ENCODE assay signal across 10 cellular contexts in genomic region chr10:93461807-93462178, GRCh38. TPM values are rescaled to one million over a fixed set of nuclear protein-coding genes. Genes with fewer than 3 reads are reported as not detected.
DNase-seq lines count a peak whose midpoint lies in the region; ATAC-seq and TF ChIP-seq lines count a peak whose summit lies in the region.
"Had no signal": no experiment of that assay in that cellular context is flagged by ENCODE, and none has a peak within 500 bp of the region (broad histone marks: within the 10 kb centered on the region; RNA-seq: fewer than 3 reads in every experiment).

No MANE protein-coding gene starts in this region.

- no peak for TF ChIP-seq CTCF in choroid plexus epithelial cell (conservative IDR thresholded peaks at IDR 0.05; ENCODE audit: low read depth, low read length)
- no peak for TF ChIP-seq CTCF in osteoblast (IDR thresholded peaks at IDR 0.05; ENCODE audit: extremely low read depth, low read depth, low read length)
- TF ChIP-seq CTCF in glutamatergic neuron (IDR thresholded peaks at IDR 0.05; ENCODE audit: partially characterized antibody, unreplicated experiment) = no peak

- DNase-seq in EH (ENCODE audit: low read depth) (peak; percentile 48), NCI-H2107 treated with DMSO at 0.1 percent for 48 hours (lab: John Stamatoyannopoulos, UW; ENCODE audit: unreplicated experiment) (peak; percentile 90), choroid plexus epithelial cell (ENCODE audit: low read depth) (peak; percentile 76), osteoblast (ENCODE audit: insufficient read length, low spot score, missing footprints) (no peak), glutamatergic neuron (no peak), H7 (no peak)
- no peak for DNase-seq in activated naive CD8-positive, alpha-beta T cell treated with anti-CD3 and anti-CD28 coated beads, Interleukin-2, amount 50 U/mL, for 24 hours
- no peak for DNase-seq in activated CD4-positive, alpha-beta T cell treated with anti-CD3 and anti-CD28 coated beads for 36 hours
- DNase-seq: T-cell had no signal

- H3K4me1 ChIP-seq in osteoblast (ENCODE audit: insufficient read depth, low read length) = peaks cover 87% of the 10 kb centered on the region

- peaks cover 75% of the 10 kb centered on the region for H3K79me2 ChIP-seq in osteoblast (ENCODE audit: insufficient read depth, low read length)

- H3K27ac ChIP-seq in osteoblast (ENCODE audit: low read depth, low read length) = peak overlapping the region; percentile 85

- H3K4me3 ChIP-seq in choroid plexus epithelial cell (ENCODE audit: low read depth, low read length) = no peak overlapping the region
- H3K4me3 ChIP-seq in osteoblast (ENCODE audit: insufficient read depth, low read length) = no peak overlapping the region
- no peak overlapping the region for H3K4me3 ChIP-seq in H7 (ENCODE audit: insufficient read depth, low read depth, low read length)

- H3K27ac Mint-ChIP-seq in activated naive CD8-positive, alpha-beta T cell treated with anti-CD3 and anti-CD28 coated beads, Interleukin-2, amount 50 U/mL, for 24 hours = no peak overlapping the region
- H3K27ac Mint-ChIP-seq in glutamatergic neuron (ENCODE audit: unreplicated experiment) = no peak overlapping the region
- no peak overlapping the region for H3K27ac Mint-ChIP-seq in activated CD4-positive, alpha-beta T cell treated with anti-CD3 and anti-CD28 coated beads for 36 hours
- H3K27ac Mint-ChIP-seq: T-cell had no signal

- peak overlapping the region; percentile 37 for H3K4me2 ChIP-seq in osteoblast (ENCODE audit: insufficient read depth, low read length)

- H3K27me3 Mint-ChIP-seq in activated naive CD8-positive, alpha-beta T cell treated with anti-CD3 and anti-CD28 coated beads, Interleukin-2, amount 50 U/mL, for 24 hours = peaks cover 3% of the 10 kb centered on the region
- peaks cover 6% of the 10 kb centered on the region for H3K27me3 Mint-ChIP-seq in glutamatergic neuron (ENCODE audit: unreplicated experiment)
- H3K27me3 Mint-ChIP-seq in activated CD4-positive, alpha-beta T cell treated with anti-CD3 and anti-CD28 coated beads for 36 hours = no peaks in the 10 kb centered on the region
- H3K27me3 Mint-ChIP-seq: T-cell had no signal

- H3K36me3 Mint-ChIP-seq in activated naive CD8-positive, alpha-beta T cell treated with anti-CD3 and anti-CD28 coated beads, Interleukin-2, amount 50 U/mL, for 24 hours (ENCODE audit: low read depth) = peaks cover 10% of the 10 kb centered on the region
- H3K36me3 Mint-ChIP-seq in glutamatergic neuron (ENCODE audit: unreplicated experiment) = no peaks in the 10 kb centered on the region
- H3K36me3 Mint-ChIP-seq in activated CD4-positive, alpha-beta T cell treated with anti-CD3 and anti-CD28 coated beads for 36 hours (ENCODE audit: low read depth) = peaks cover 11% of the 10 kb centered on the region
- H3K36me3 Mint-ChIP-seq: T-cell had no signal

- no peaks in the 10 kb centered on the region for H3K27me3 ChIP-seq in osteoblast (ENCODE audit: insufficient read depth, low read length)
- no peaks in the 10 kb centered on the region for H3K27me3 ChIP-seq in H7 (ENCODE audit: control insufficient read depth, insufficient read depth, low read length)

- CTCF ChIA-PET in activated CD4-positive, alpha-beta T cell treated with anti-CD3 and anti-CD28 coated beads for 36 hours (lab: Charles Lee) = interaction anchor here (0.8 to 3.8 kb wide), 6 partner anchors 21 to 391 kb away, joined by 3 to 18 read pairs (median 3); partner anchors contain the start of gene MYOF

- ATAC-seq in activated naive CD8-positive, alpha-beta T cell treated with anti-CD3 and anti-CD28 coated beads, Interleukin-2, amount 50 U/mL, for 24 hours = no peak
- ATAC-seq in activated CD4-positive, alpha-beta T cell treated with anti-CD3 and anti-CD28 coated beads for 36 hours = no peak
- ATAC-seq: T-cell had no signal

- peaks cover 29% of the 10 kb centered on the region for H3K4me1 Mint-ChIP-seq in activated naive CD8-positive, alpha-beta T cell treated with anti-CD3 and anti-CD28 coated beads, Interleukin-2, amount 50 U/mL, for 24 hours
- H3K4me1 Mint-ChIP-seq in glutamatergic neuron (ENCODE audit: low read depth, unreplicated experiment) = peaks cover 3% of the 10 kb centered on the region
- peaks cover 21% of the 10 kb centered on the region for H3K4me1 Mint-ChIP-seq in activated CD4-positive, alpha-beta T cell treated with anti-CD3 and anti-CD28 coated beads for 36 hours

- intact Hi-C loops in activated CD4-positive, alpha-beta T cell treated with anti-CD3 and anti-CD28 coated beads for 36 hours (cut with DNase I, micrococcal nuclease) = no loop called here

- no peaks in the 10 kb centered on the region for H4K20me1 ChIP-seq in osteoblast (ENCODE audit: insufficient read depth, low read length)

- POLR2A ChIA-PET in activated CD4-positive, alpha-beta T cell treated with anti-CD3 and anti-CD28 coated beads for 36 hours (lab: Charles Lee) = interaction anchor here (2.6 kb wide), 1 partner anchor 20 kb away, joined by 11 read pairs; the partner anchor contains the start of gene MYOF

- H3K9me3 ChIP-seq in osteoblast (ENCODE audit: low read depth, low read length) = no peaks in the 10 kb centered on the region

- H3K9me3 Mint-ChIP-seq in activated naive CD8-positive, alpha-beta T cell treated with anti-CD3 and anti-CD28 coated beads, Interleukin-2, amount 50 U/mL, for 24 hours = no peaks in the 10 kb centered on the region
- no peaks in the 10 kb centered on the region for H3K9me3 Mint-ChIP-seq in glutamatergic neuron (ENCODE audit: unreplicated experiment)
- H3K9me3 Mint-ChIP-seq in activated CD4-positive, alpha-beta T cell treated with anti-CD3 and anti-CD28 coated beads for 36 hours (ENCODE audit: low read depth) = no peaks in the 10 kb centered on the region
- H3K9me3 Mint-ChIP-seq: central memory CD8-positive, alpha-beta T cell; T-cell had no signal

- no peak overlapping the region for H2AFZ ChIP-seq in osteoblast (ENCODE audit: low read length)

- no peak overlapping the region for H3K4me3 Mint-ChIP-seq in activated naive CD8-positive, alpha-beta T cell treated with anti-CD3 and anti-CD28 coated beads, Interleukin-2, amount 50 U/mL, for 24 hours
- no peak overlapping the region for H3K4me3 Mint-ChIP-seq in glutamatergic neuron (ENCODE audit: unreplicated experiment)
- no peak overlapping the region for H3K4me3 Mint-ChIP-seq in activated CD4-positive, alpha-beta T cell treated with anti-CD3 and anti-CD28 coated beads for 36 hours
- H3K4me3 Mint-ChIP-seq: central memory CD8-positive, alpha-beta T cell; T-cell had no signal

- H3K36me3 ChIP-seq in osteoblast (ENCODE audit: insufficient read depth, low read length) (peaks cover 22% of the 10 kb centered on the region), H7 (replicated peaks; ENCODE audit: control insufficient read depth, insufficient read depth, low read length) (no peaks in the 10 kb centered on the region)

RNA-seq across cellular contexts. Expression of gene MYOF, which starts 20.3 kb away (rescaled TPM):
- total RNA-seq in osteoblast = 352 and 379 TPM in 2 replicates
- total RNA-seq in glutamatergic neuron (ENCODE audit: unreplicated experiment) = 0.42 TPM
- 2.8 and 3.0 TPM in 2 replicates for total RNA-seq in H7 (2014; rRNA removed; shearing (Covaris generic))
- total RNA-seq in activated CD4-positive, alpha-beta T cell treated with anti-CD3 and anti-CD28 coated beads for 36 hours = 10 to 100 TPM; 37.8 to 40.0 TPM

RNA-seq across cellular contexts. Expression of gene CEP55, which starts 34.6 kb away (rescaled TPM):
- total RNA-seq in osteoblast = 4.7 TPM in 2 replicates
- 6.0 TPM for total RNA-seq in glutamatergic neuron (ENCODE audit: unreplicated experiment)
- 41.8 and 46.0 TPM in 2 replicates for total RNA-seq in H7 (2014; rRNA removed; shearing (Covaris generic))
- 10 to 100 TPM; 67.8 to 76.0 TPM for total RNA-seq in activated CD4-positive, alpha-beta T cell treated with anti-CD3 and anti-CD28 coated beads for 36 hours

Comparison
In these comparisons a context has a peak if more than half of its experiments do, and no peak if none do; other contexts are left out.
1. DNase-seq: peak in EH (single experiment), NCI-H2107 treated with DMSO at 0.1 percent for 48 hours (single experiment) and choroid plexus epithelial cell (single experiment); none in osteoblast (single experiment), activated naive CD8-positive, alpha-beta T cell treated with anti-CD3 and anti-CD28 coated beads, Interleukin-2, amount 50 U/mL, for 24 hours (single experiment), glutamatergic neuron (single experiment), H7 (single experiment) and activated CD4-positive, alpha-beta T cell treated with anti-CD3 and anti-CD28 coated beads for 36 hours (single experiment).